8 cellular contexts compared by ENCODE assay signal in the genomic region with DNA sequence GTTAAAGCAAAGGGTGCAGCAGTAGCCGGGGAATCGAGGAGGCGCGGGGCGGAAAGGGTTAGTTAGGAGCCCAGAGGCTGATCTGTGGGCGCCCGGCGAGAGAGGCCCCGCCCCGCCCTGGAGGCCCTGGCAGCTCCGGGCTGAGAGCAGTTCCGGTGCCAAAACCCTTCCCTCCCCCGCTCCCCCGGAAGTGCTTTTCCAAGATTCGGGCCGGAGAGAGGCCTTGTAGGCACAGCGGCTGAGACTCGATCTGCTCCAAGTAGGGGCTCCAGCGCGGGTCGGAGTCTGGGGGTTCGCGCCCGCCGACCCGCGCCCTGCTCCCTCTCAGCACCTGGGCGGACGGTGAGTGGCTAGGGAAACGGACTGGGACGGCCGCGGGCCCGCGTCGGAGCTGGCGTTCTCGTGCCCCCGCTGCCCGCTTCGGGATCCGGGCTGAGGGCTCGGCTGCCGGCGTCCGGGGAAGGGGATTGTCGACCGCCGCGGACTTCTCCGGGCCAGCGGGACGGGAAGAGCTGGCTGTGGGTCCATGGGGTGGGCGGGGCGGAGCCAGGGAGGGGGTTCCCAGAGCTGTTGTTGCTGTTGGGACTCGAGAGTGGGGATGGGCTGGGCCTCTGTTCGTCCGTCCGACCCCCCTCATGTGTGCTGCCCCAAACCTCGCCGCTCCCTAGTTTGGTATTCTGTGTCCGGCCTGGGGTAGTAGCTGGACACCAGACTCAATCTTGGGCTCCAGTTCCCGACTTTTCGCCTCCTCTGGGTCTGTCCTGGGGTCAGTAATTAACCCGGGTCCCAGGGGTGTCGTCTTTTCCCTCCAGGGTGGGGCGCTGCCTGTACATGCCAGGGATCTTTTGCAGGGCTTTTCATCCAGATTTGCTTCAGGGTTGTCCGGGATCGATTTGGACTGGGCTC. TPM values are rescaled to one million over a fixed set of nuclear protein-coding genes. Genes with fewer than 3 reads are reported as not detected.
A peak's percentile ranks its signal among the peaks of the same experiment; 100 is the strongest.
DNase-seq lines count a peak whose midpoint lies in the region; ATAC-seq and TF ChIP-seq lines count a peak whose summit lies in the region.

TSS of gene FRS2 (plus strand) at position 200 of the 906 bp plus-strand sequence. CDS start 98,643 bp downstream, outside the sequence.

- H3K27ac ChIP-seq in angular gyrus (ENCODE audit: low read depth, low read length), result peak within 1 kb of the TSS; percentile 84
- H3K27ac ChIP-seq in right cardiac atrium (ENCODE audit: low read length), result peak within 1 kb of the TSS; percentile 56
- peak within 1 kb of the TSS; percentile 92 for H3K27ac ChIP-seq in vagina

- WGBS in right cardiac atrium, result under 1% methylated on average over 69 of the region's 69 CpGs

- TF ChIP-seq CTCF in GM13977 (IDR thresholded peaks at IDR 0.05; ENCODE audit: extremely low read depth, insufficient read depth, missing control alignments) (peak; percentile 48), vagina (IDR thresholded peaks at IDR 0.05) (no peak)

- H3K9me3 ChIP-seq in T-helper 17 cell (ENCODE audit: control insufficient read depth, low read length, poor library complexity, severe bottlenecking) (no peaks in the 10 kb centered on the region), right cardiac atrium (ENCODE audit: control insufficient read depth, low read length) (no peaks in the 10 kb centered on the region), vagina (no peaks in the 10 kb centered on the region)

- H3K4me3 ChIP-seq in right cardiac atrium (ENCODE audit: low read length) (peak within 1 kb of the TSS; percentile 84), vagina (peak within 1 kb of the TSS; percentile 75 to 98)

- H3K27ac Mint-ChIP-seq in T-helper 17 cell, result peak within 1 kb of the TSS; percentile 94

- peaks cover 39% of the 10 kb centered on the region for H3K4me1 Mint-ChIP-seq in T-helper 17 cell

- H3K36me3 ChIP-seq in vagina, result no peaks in the 10 kb centered on the region

- DNase-seq in GM13977 (ENCODE audit: low spot score) (peak; percentile 95), NCI-H146 treated with DMSO at 0.1 percent for 48 hours (lab: John Stamatoyannopoulos, UW; ENCODE audit: unreplicated experiment) (peak; percentile 74), T-helper 17 cell (peak; percentile 70 to 74 (median 73)), right cardiac atrium (peak; percentile 92 to 97 (median 96)), putamen (ENCODE audit: low spot score) (peak; percentile 95), vagina (ENCODE audit: extremely low spot score in 2 of 2) (peak; percentile 90 to 96)

- intact Hi-C loops in right cardiac atrium (cut with DNase I), result loop anchor here in 3 of 4 donors (5.0 to 10.0 kb wide), 3 partner anchors 54 to 102 kb away; no protein-coding TSS in a partner anchor
- intact Hi-C loops in vagina (cut with DNase I), result no loop called here

- TF ChIP-seq POLR2A in vagina (IDR thresholded peaks at IDR 0.05), result peak in 1 of 2 donors; percentile 71

- H3K36me3 Mint-ChIP-seq in T-helper 17 cell (ENCODE audit: low read depth), result peaks cover 4% of the 10 kb centered on the region

- H3K4me3 Mint-ChIP-seq in T-helper 17 cell, result peak within 1 kb of the TSS; percentile 96

- peak; percentile 92 for ATAC-seq in HG02884 (IDR thresholded peaks at IDR 0.05; ENCODE audit: unreplicated experiment)
- ATAC-seq in T-helper 17 cell, result peak; percentile 98
- peak; percentile 98 to 99 for ATAC-seq in right cardiac atrium

- H3K4me1 ChIP-seq in right cardiac atrium (ENCODE audit: control insufficient read depth, insufficient read depth, low read length) (peaks cover 6% of the 10 kb centered on the region), vagina (peaks cover 45% of the 10 kb centered on the region)

- H3K27me3 ChIP-seq in right cardiac atrium (ENCODE audit: control insufficient read depth, insufficient read depth), result no peaks in the 10 kb centered on the region
- no peaks in the 10 kb centered on the region for H3K27me3 ChIP-seq in vagina

- H3K27me3 Mint-ChIP-seq in T-helper 17 cell, result no peaks in the 10 kb centered on the region

- in situ Hi-C loops in GM13977 (cut with MboI; ENCODE audit: low pct_unique_long_range_greater_than_20kb, low sequenced_read_pairs, unreplicated experiment), result no loop called here

RNA-seq across cellular contexts. Expression of gene FRS2, which starts in this region (rescaled TPM):
- total RNA-seq in T-helper 17 cell (10 to 100 TPM; 26.8 to 27.9 TPM), right cardiac atrium (10 to 100 TPM; 26.2 to 38.6 (median 29.7) TPM), vagina (44.0 TPM)
- polyA plus RNA-seq in right cardiac atrium, result 6.2 TPM

Comparison
In these comparisons a context has a peak if more than half of its experiments do, and no peak if none do; other contexts are left out.
1. Peak in every context shown above with its lines: DNase-seq, ATAC-seq, H3K4me3 ChIP-seq and H3K27ac ChIP-seq.